26 cellular contexts compared by ENCODE assay signal in the genomic region with DNA sequence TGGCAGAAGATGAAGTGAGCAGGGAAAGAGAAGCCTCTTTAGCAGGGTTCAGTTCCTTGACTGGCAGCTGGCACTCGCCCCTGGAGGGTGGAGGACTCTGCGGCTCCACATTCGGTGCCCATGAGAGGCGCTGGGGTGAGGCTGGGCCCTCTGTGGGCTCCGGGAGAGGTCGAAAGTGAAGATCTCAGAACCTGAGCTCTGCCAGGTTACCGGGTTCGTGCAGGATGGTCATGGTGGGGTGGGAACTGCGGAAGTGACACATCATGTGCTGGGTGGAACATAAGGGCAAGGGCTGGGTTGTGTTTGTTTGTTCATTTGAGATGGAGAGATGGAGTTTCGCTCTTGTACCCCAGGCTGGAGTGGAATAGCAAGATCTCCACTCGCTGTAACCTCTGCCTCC. TPM values are rescaled to one million over a fixed set of nuclear protein-coding genes. Genes with fewer than 3 reads are reported as not detected.
"Had no signal": no experiment of that assay in that cellular context is flagged by ENCODE, and none has a peak within 500 bp of the region (broad histone marks: within the 10 kb centered on the region; RNA-seq: fewer than 3 reads in every experiment).

No MANE protein-coding gene starts in this region.

- H2AFZ ChIP-seq: parathyroid adenoma had no signal

- H3K4me1 ChIP-seq: gastrocnemius medialis, lower lobe of right lung, parathyroid adenoma, right lobe of liver, thyroid gland had no signal

- ATAC-seq: gastrocnemius medialis; left ventricle myocardium superior; naive thymus-derived CD8-positive, alpha-beta T cell; right lobe of liver; stimulated activated naive CD8-positive, alpha-beta T cell treated with anti-CD3 and anti-CD28 coated beads, Interleukin-15, amount 100 ng/mL, for 72 hours had no signal

- FAIRE-seq: endometrium, keratinocyte, small intestine, urothelium cell line had no signal

- H3K9ac ChIP-seq: parathyroid adenoma had no signal

- DNase-seq: dermis blood vessel endothelial cell; effector memory CD4-positive, alpha-beta T cell; gastrocnemius medialis; head of caudate nucleus; left ventricle myocardium superior; lower lobe of right lung; naive thymus-derived CD8-positive, alpha-beta T cell; right lobe of liver; small intestine; stimulated activated CD4-positive, alpha-beta T cell treated with anti-CD3 and anti-CD28 coated beads, Interleukin-15, amount 100 ng/mL, for 24 hours; stimulated activated CD4-positive, alpha-beta T cell treated with anti-CD3 and anti-CD28 coated beads, Interleukin-2, amount 100 ng/mL, for 48 hours; stimulated activated naive CD4-positive, alpha-beta T cell; stimulated activated naive CD8-positive, alpha-beta T cell treated with anti-CD3 and anti-CD28 coated beads, Interleukin-15, amount 100 ng/mL, for 72 hours; thyroid gland; trophoblast cell had no signal

- H3K79me2 ChIP-seq: parathyroid adenoma had no signal

- H3K27me3 ChIP-seq: gastrocnemius medialis, right lobe of liver, thyroid gland had no signal

- H3K9me3 ChIP-seq: gastrocnemius medialis, lower lobe of right lung, right lobe of liver, thyroid gland had no signal

- H3K36me3 ChIP-seq: gastrocnemius medialis, lower lobe of right lung, right lobe of liver, thyroid gland had no signal

- H3K4me3 ChIP-seq: coronary artery, gastrocnemius medialis, lower lobe of right lung, right lobe of liver, thyroid gland had no signal

- H3K27ac ChIP-seq: coronary artery, gastrocnemius medialis, lower lobe of right lung, parathyroid adenoma, right lobe of liver, thyroid gland had no signal

RNA-seq across cellular contexts. Expression of a gene that starts 44.2 kb away (rescaled TPM):
- total RNA-seq: dermis blood vessel endothelial cell, glomerular endothelial cell, myocyte had no signal
- polyA plus RNA-seq: neural cell had no signal

RNA-seq across cellular contexts. Expression of a gene that starts 56.3 kb away (rescaled TPM):
- total RNA-seq: dermis blood vessel endothelial cell; fibroblast of villous mesenchyme; gastrocnemius medialis; glomerular endothelial cell; left ventricle myocardium superior; lower lobe of right lung; mesenteric fat pad; myocyte; naive thymus-derived CD8-positive, alpha-beta T cell; osteoblast; right lobe of liver had no signal
- polyA plus RNA-seq: keratinocyte; naive thymus-derived CD8-positive, alpha-beta T cell; neural cell; small intestine had no signal
